In the genomic region with DNA sequence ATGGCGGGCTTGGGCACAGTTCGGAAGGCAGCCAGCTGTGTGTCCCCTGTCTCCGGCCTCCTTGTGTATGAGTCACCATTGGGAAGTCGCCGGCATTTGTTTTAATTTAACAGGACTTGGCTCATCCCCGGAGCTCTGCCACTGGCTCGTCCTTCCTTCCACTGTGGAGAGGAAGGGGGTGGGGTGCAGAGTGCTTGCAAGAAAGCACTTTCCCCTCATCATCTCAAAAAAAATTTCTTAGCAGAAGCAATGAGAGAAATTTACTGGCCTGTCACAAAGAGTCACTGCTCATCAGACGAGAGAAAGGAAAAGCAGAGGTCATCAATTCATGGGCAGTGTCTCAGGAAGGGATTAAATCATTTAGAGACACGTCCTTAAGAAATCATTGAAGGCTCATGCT, we compare ENCODE assay signal across 17 cellular contexts.
DNase-seq lines count a peak whose midpoint lies in the region; ATAC-seq, FAIRE-seq and TF ChIP-seq lines count a peak whose summit lies in the region.
"Had no signal": no experiment of that assay in that cellular context is flagged by ENCODE, and none has a peak within 500 bp of the region (broad histone marks: within the 10 kb centered on the region; RNA-seq: fewer than 3 reads in every experiment).

No MANE protein-coding gene starts in this region.

- CTCF ChIA-PET in A673 (lab: Charles Lee) = no interaction called here

- no peak for TF ChIP-seq POLR2A in H54 (IDR thresholded peaks at IDR 0.05; ENCODE audit: low read depth, low read length)

- TF ChIP-seq CTCF in A673 (conservative IDR thresholded peaks at IDR 0.05; ENCODE audit: low read depth, low read length) (no peak), cardiac fibroblast (IDR thresholded peaks at IDR 0.05; ENCODE audit: low read depth, low read length) (no peak), mesothelial cell of epicardium (IDR thresholded peaks at IDR 0.05; ENCODE audit: unreplicated experiment) (no peak)

- no peak for ATAC-seq in GM19324 (IDR thresholded peaks at IDR 0.05; ENCODE audit: low FRiP score, unreplicated experiment)
- ATAC-seq in GM19452 (IDR thresholded peaks at IDR 0.05; ENCODE audit: unreplicated experiment) = no peak
- ATAC-seq in HG03196 (IDR thresholded peaks at IDR 0.05; ENCODE audit: unreplicated experiment) = no peak
- ATAC-seq: activated T-helper 17 cell treated with anti-CD3 and anti-CD28 coated beads, Interleukin-2, amount 50 U/mL, for 72 hours had no signal

- peaks cover 6% of the 10 kb centered on the region for H3K9me3 Mint-ChIP-seq in mesothelial cell of epicardium
- H3K9me3 Mint-ChIP-seq: activated CD4-positive, alpha-beta T cell treated with anti-CD3 and anti-CD28 coated beads, Interleukin-2, amount 10 ng/mL, durations not matched to agents 24 days and 14 days; activated T-helper 17 cell treated with anti-CD3 and anti-CD28 coated beads, Interleukin-2, amount 50 U/mL, for 72 hours had no signal

- H3K9me3 ChIP-seq in A673 (ENCODE audit: low read depth, low read length, poor library complexity, severe bottlenecking) = no peaks in the 10 kb centered on the region
- H3K9me3 ChIP-seq: heart left ventricle had no signal

- no peaks in the 10 kb centered on the region for H3K27me3 ChIP-seq in A673 (replicated peaks; ENCODE audit: insufficient read depth, low read depth, low read length, poor library complexity)

- no peak for FAIRE-seq in H54 (lab: Jason Lieb, UNC)

- no TSS peak for BruUV-seq in A673 (replicated peaks; lab: Mats Ljungman, UMichigan)

- no peaks in the 10 kb centered on the region for H3K36me3 ChIP-seq in A673 (ENCODE audit: insufficient read depth, low read length, poor library complexity, severe bottlenecking)
- H3K36me3 ChIP-seq: heart left ventricle had no signal

- intact Hi-C loops in A673 (cut with micrococcal nuclease; ENCODE audit: unreplicated experiment) = no loop called here

- H3K4me1 ChIP-seq in A673 (ENCODE audit: insufficient read depth, low read length, poor library complexity, severe bottlenecking) = peaks cover 12% of the 10 kb centered on the region
- H3K4me1 ChIP-seq: parathyroid adenoma had no signal

- H3K4me3 ChIP-seq in A673 (ENCODE audit: low read depth, low read length, poor library complexity, severe bottlenecking) = no peak overlapping the region
- H3K4me3 ChIP-seq in cardiac fibroblast (replicated peaks in 1 of 2; ENCODE audit: low read depth in 2 of 2, low read length in 2 of 2) = no peak overlapping the region
- H3K4me3 ChIP-seq: heart left ventricle had no signal

- peaks cover 14% of the 10 kb centered on the region for H3K27me3 Mint-ChIP-seq in mesothelial cell of epicardium (ENCODE audit: low read depth)
- H3K27me3 Mint-ChIP-seq: activated CD4-positive, alpha-beta T cell treated with anti-CD3 and anti-CD28 coated beads, Interleukin-2, amount 10 ng/mL, durations not matched to agents 24 days and 14 days; activated T-helper 17 cell treated with anti-CD3 and anti-CD28 coated beads, Interleukin-2, amount 50 U/mL, for 72 hours had no signal

- H3K36me3 Mint-ChIP-seq in mesothelial cell of epicardium = no peaks in the 10 kb centered on the region

- POLR2A ChIA-PET in A673 (lab: Charles Lee; ENCODE audit: low non-redundant PET) = no interaction called here

- peak; percentile 66 for DNase-seq in A673 (ENCODE audit: low spot score)
- peak; percentile 19 for DNase-seq in H54 (ENCODE audit: insufficient read length, low spot score)
- peak; percentile 15 to 22 for DNase-seq in cardiac fibroblast (ENCODE audit: low read depth in 2 of 2)
- peak; percentile 64 for DNase-seq in left kidney (ENCODE audit: low read depth, low spot score)
- no peak for DNase-seq in mesothelial cell of epicardium (ENCODE audit: low spot score in 2 of 2, unreplicated experiment in 2 of 2)
- DNase-seq: activated CD4-positive, alpha-beta T cell treated with anti-CD3 and anti-CD28 coated beads, Interleukin-2, amount 10 ng/mL, durations not matched to agents 24 days and 14 days; effector CD4-positive, alpha-beta T cell; H7; NCI-H1092; NCI-H446; T-helper 1 cell had no signal

- H3K27ac ChIP-seq in A673 (ENCODE audit: low read depth, low read length, poor library complexity, severe bottlenecking) = no peak overlapping the region
- H3K27ac ChIP-seq: heart left ventricle, parathyroid adenoma had no signal

- H3K4me3 Mint-ChIP-seq in mesothelial cell of epicardium = no peak overlapping the region
- H3K4me3 Mint-ChIP-seq: activated CD4-positive, alpha-beta T cell treated with anti-CD3 and anti-CD28 coated beads, Interleukin-2, amount 10 ng/mL, durations not matched to agents 24 days and 14 days; activated T-helper 17 cell treated with anti-CD3 and anti-CD28 coated beads, Interleukin-2, amount 50 U/mL, for 72 hours had no signal

- no peak overlapping the region for H3K27ac Mint-ChIP-seq in mesothelial cell of epicardium
- H3K27ac Mint-ChIP-seq: activated CD4-positive, alpha-beta T cell treated with anti-CD3 and anti-CD28 coated beads, Interleukin-2, amount 10 ng/mL, durations not matched to agents 24 days and 14 days; activated T-helper 17 cell treated with anti-CD3 and anti-CD28 coated beads, Interleukin-2, amount 50 U/mL, for 72 hours had no signal

- H3K4me1 Mint-ChIP-seq in mesothelial cell of epicardium = no peaks in the 10 kb centered on the region
- H3K4me1 Mint-ChIP-seq: activated CD4-positive, alpha-beta T cell treated with anti-CD3 and anti-CD28 coated beads, Interleukin-2, amount 10 ng/mL, durations not matched to agents 24 days and 14 days; activated T-helper 17 cell treated with anti-CD3 and anti-CD28 coated beads, Interleukin-2, amount 50 U/mL, for 72 hours had no signal

Comparison
In these comparisons a context has a peak if more than half of its experiments do, and no peak if none do; other contexts are left out.
1. DNase-seq: peak in A673 (single experiment), H54 (single experiment), cardiac fibroblast (2 of 2) and left kidney (single experiment); none in mesothelial cell of epicardium (0 of 2).